Comparison of ENCODE assay signal across 21 cellular contexts in genomic region chr13:113768018-113768905, GRCh38.
"Had no signal": no experiment of that assay in that cellular context is flagged by ENCODE, and none has a peak within 500 bp of the region (broad histone marks: within the 10 kb centered on the region; RNA-seq: fewer than 3 reads in every experiment).

No MANE protein-coding gene starts in this region.

- H3K9ac ChIP-seq: KMS-11 had no signal

- DNase-seq: activated B cell treated with CpG ODN at 0.5 μM for 24 hours; activated CD4-positive, alpha-beta T cell treated with anti-CD3 and anti-CD28 coated beads for 1 hour; activated CD4-positive, alpha-beta T cell treated with anti-CD3 and anti-CD28 coated beads, Interleukin-2, amount 10 ng/mL, durations not matched to agents 24 days and 14 days; activated CD4-positive, alpha-beta T cell treated with anti-CD3 and anti-CD28 coated beads, Interleukin-2, amount 50 U/mL, for 48 hours; activated naive CD4-positive, alpha-beta T cell; activated T-cell treated with anti-CD3 and anti-CD28 coated beads for 4 hours; activated T-cell treated with anti-CD3 and anti-CD28 coated beads, Interleukin-2, amount 50 U/mL, for 48 hours; NCI-H1092; NCI-H1417; NCI-H2029; NCI-H2107; NCI-H2171 treated with DMSO at 0.1 percent for 48 hours; NCI-H345; NCI-H510A; NCI-H69; NK-92 treated with Interleukin-12 subunit alpha and Interleukin-12 subunit beta, amount 100 ng/mL, for 24 hours; OCI-M1; SHP77 treated with DMSO at 0.1 percent for 48 hours had no signal

- ATAC-seq: Panc1 had no signal

- H3K4me2 ChIP-seq: KMS-11 had no signal

- H3K27ac ChIP-seq: KMS-11, RWPE1 had no signal
